In the genomic region with DNA sequence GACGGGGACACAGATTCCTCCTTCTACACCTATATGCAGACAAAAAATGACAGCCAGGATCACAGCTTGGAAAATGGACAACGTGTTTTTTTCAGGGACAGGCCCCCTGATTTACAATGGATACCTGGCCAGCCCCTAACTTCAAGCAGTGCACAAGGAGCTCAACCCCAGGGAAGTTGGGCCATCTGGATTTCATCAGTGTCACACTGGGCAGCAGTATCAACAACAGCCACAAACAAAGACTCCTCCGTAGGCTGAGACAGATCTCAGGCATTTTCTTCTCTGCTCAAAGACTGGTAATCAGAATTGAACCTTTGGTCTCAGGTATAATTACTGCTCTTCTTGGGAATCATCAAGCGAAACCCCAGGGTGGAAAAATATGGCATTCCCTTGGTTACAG, we compare ENCODE assay signal across 20 cellular contexts.
DNase-seq lines count a peak whose midpoint lies in the region; ATAC-seq and TF ChIP-seq lines count a peak whose summit lies in the region.
"Had no signal": no experiment of that assay in that cellular context is flagged by ENCODE, and none has a peak within 500 bp of the region (broad histone marks: within the 10 kb centered on the region; RNA-seq: fewer than 3 reads in every experiment).

No MANE protein-coding gene starts in this region.

- no peaks in the 10 kb centered on the region for H3K36me3 ChIP-seq in spleen
- H3K36me3 ChIP-seq: MG63 had no signal

- peaks cover 0 to 37% (median 7%) of the 10 kb centered on the region in 8 donors for H3K9me3 ChIP-seq in spleen
- H3K9me3 ChIP-seq: Caco-2 had no signal

- H3K4me3 Mint-ChIP-seq in nephron = no peak overlapping the region
- H3K4me3 Mint-ChIP-seq: CD4-positive, CD25-positive, alpha-beta regulatory T cell had no signal

- DNase-seq in AG10803 (ENCODE audit: low read depth) = peak; percentile 3
- DNase-seq in SK-N-DZ (ENCODE audit: low spot score) = peak; percentile 93
- DNase-seq in fibroblast of pulmonary artery (ENCODE audit: low read depth) = peak; percentile 4
- no peak for DNase-seq in retina
- DNase-seq in spleen = no peak
- DNase-seq: Caco-2; CD4-positive, CD25-positive, alpha-beta regulatory T cell; DMS153; IMR-90; Karpas-422; MG63; NCI-H1092 treated with DMSO at 0.1 percent for 48 hours; NCI-H187; NCI-H446; NK-92 treated with Interleukin-12 subunit alpha and Interleukin-12 subunit beta, amount 100 ng/mL, for 24 hours; OCI-M1; SHP77 treated with DMSO at 0.1 percent for 48 hours had no signal

- ATAC-seq in HG03439 (IDR thresholded peaks at IDR 0.05; ENCODE audit: unreplicated experiment) (no peak), GM18511 (IDR thresholded peaks at IDR 0.05; ENCODE audit: unreplicated experiment) (no peak)

- H3K27me3 ChIP-seq in spleen (replicated peaks in 1 of 7) = no peaks in the 10 kb centered on the region
- H3K27me3 ChIP-seq: MG63 had no signal

- no peaks in the 10 kb centered on the region for H3K27me3 Mint-ChIP-seq in nephron (ENCODE audit: low read depth)
- H3K27me3 Mint-ChIP-seq: CD4-positive, CD25-positive, alpha-beta regulatory T cell had no signal

- TF ChIP-seq POLR2A in spleen (IDR thresholded peaks at IDR 0.05) = no peak

- no peak for TF ChIP-seq CTCF in AG10803 (conservative IDR thresholded peaks at IDR 0.05; ENCODE audit: low read length)
- TF ChIP-seq CTCF in fibroblast of pulmonary artery (IDR thresholded peaks at IDR 0.05; ENCODE audit: low read length, missing control alignments) = no peak
- TF ChIP-seq CTCF in nephron (IDR thresholded peaks at IDR 0.05; ENCODE audit: unreplicated experiment in 3 of 3) = no peak
- no peak for TF ChIP-seq CTCF in spleen (IDR thresholded peaks at IDR 0.05 in 8 of 11, conservative IDR thresholded peaks at IDR 0.05 in 3 of 11)

- H3K36me3 Mint-ChIP-seq in nephron (ENCODE audit: low read depth) = no peaks in the 10 kb centered on the region
- H3K36me3 Mint-ChIP-seq: CD4-positive, CD25-positive, alpha-beta regulatory T cell had no signal

- peaks cover 22% of the 10 kb centered on the region for H3K9me3 Mint-ChIP-seq in nephron

- intact Hi-C loops in spleen (cut with DNase I; ENCODE audit: low total_unique reads) = no loop called here

- peaks cover 19% of the 10 kb centered on the region for H3K4me1 Mint-ChIP-seq in nephron
- H3K4me1 Mint-ChIP-seq: CD4-positive, CD25-positive, alpha-beta regulatory T cell had no signal

- H3K4me3 ChIP-seq in AG10803 (ENCODE audit: low read length) (no peak overlapping the region), fibroblast of pulmonary artery (replicated peaks; ENCODE audit: low read depth, low read length) (no peak overlapping the region), spleen (no peak overlapping the region)
- H3K4me3 ChIP-seq: MG63 had no signal

- H3K27ac Mint-ChIP-seq in nephron = peak overlapping the region; percentile 20 to 35 (median 32)
- H3K27ac Mint-ChIP-seq: CD4-positive, CD25-positive, alpha-beta regulatory T cell had no signal

- WGBS in spleen, 5 donors = 81 to 90% (median 84%) methylated on average over 4 of the region's 4 CpGs

- no peaks in the 10 kb centered on the region for H3K4me1 ChIP-seq in spleen
- H3K4me1 ChIP-seq: Caco-2 had no signal

- no peak overlapping the region for H3K27ac ChIP-seq in spleen

Comparison
In these comparisons a context has a peak if more than half of its experiments do, and no peak if none do; other contexts are left out.
1. DNase-seq: peak in AG10803 (single experiment), SK-N-DZ (single experiment) and fibroblast of pulmonary artery (single experiment); none in retina (single experiment) and spleen (single experiment).